8 cellular contexts compared by ENCODE assay signal in genomic region chr9:306907-307306, GRCh38.
A peak's percentile ranks its signal among the peaks of the same experiment; 100 is the strongest.
DNase-seq lines count a peak whose midpoint lies in the region; ATAC-seq and TF ChIP-seq lines count a peak whose summit lies in the region.

No MANE protein-coding gene starts in this region.

- peaks cover 50% of the 10 kb centered on the region for H3K36me3 Mint-ChIP-seq in central memory CD8-positive, alpha-beta T cell (ENCODE audit: insufficient read depth)

- 78 to 84% (median 79%) methylated on average over 7 of the region's 7 CpGs for WGBS in ovary, 3 donors

- H3K27ac Mint-ChIP-seq in central memory CD8-positive, alpha-beta T cell (ENCODE audit: low read depth) = no peak overlapping the region

- no peaks in the 10 kb centered on the region for H3K9me3 Mint-ChIP-seq in central memory CD8-positive, alpha-beta T cell

- H3K9me3 ChIP-seq in ovary = no peaks in the 10 kb centered on the region

- intact Hi-C loops in ovary (cut with DNase I) = no loop called here

- peak; percentile 10 for DNase-seq in GM20000 (ENCODE audit: low spot score)
- DNase-seq in T-helper 2 cell = peak in 3 of 5 experiments; percentile 32 to 65 (median 36)
- DNase-seq in central memory CD8-positive, alpha-beta T cell (ENCODE audit: low spot score in 2 of 2) = peak in 1 of 2 donors; percentile 27
- peak; percentile 34 for DNase-seq in stimulated activated CD4-positive, alpha-beta T cell treated with anti-CD3 and anti-CD28 coated beads, Interleukin-2, amount 100 ng/mL, for 4 hours (ENCODE audit: low read depth)
- no peak for DNase-seq in NCI-H226
- DNase-seq in ovary = no peak

- H3K4me3 Mint-ChIP-seq in central memory CD8-positive, alpha-beta T cell = no peak overlapping the region

- ATAC-seq in central memory CD8-positive, alpha-beta T cell (replicated peaks; ENCODE audit: extremely low read depth, poor library complexity, severe bottlenecking) = peak; percentile 43
- ATAC-seq in HG03571 (IDR thresholded peaks at IDR 0.05; ENCODE audit: unreplicated experiment) (no peak), HG02798 (IDR thresholded peaks at IDR 0.05; ENCODE audit: poor library complexity, unreplicated experiment) (no peak)

- H3K27me3 ChIP-seq in ovary = no peaks in the 10 kb centered on the region

- no peak for TF ChIP-seq POLR2A in ovary (IDR thresholded peaks at IDR 0.05)

- no peak for TF ChIP-seq EP300 in ovary (IDR thresholded peaks at IDR 0.05)

- no peaks in the 10 kb centered on the region for H3K36me3 ChIP-seq in ovary

- no peaks in the 10 kb centered on the region for H3K4me1 ChIP-seq in ovary (ENCODE audit: insufficient read depth)

- H3K27me3 Mint-ChIP-seq in central memory CD8-positive, alpha-beta T cell = no peaks in the 10 kb centered on the region

- no peak overlapping the region for H3K4me3 ChIP-seq in ovary

- no peak overlapping the region for H3K27ac ChIP-seq in ovary

- TF ChIP-seq CTCF in GM20000 (IDR thresholded peaks at IDR 0.05; ENCODE audit: extremely low read depth, missing control alignments) (peak; percentile 24), ovary (IDR thresholded peaks at IDR 0.05) (no peak)

- H3K4me1 Mint-ChIP-seq in central memory CD8-positive, alpha-beta T cell = no peaks in the 10 kb centered on the region

Comparison
In these comparisons a context has a peak if more than half of its experiments do, and no peak if none do; other contexts are left out.
1. DNase-seq: peak in GM20000 (single experiment), T-helper 2 cell (3 of 5) and stimulated activated CD4-positive, alpha-beta T cell treated with anti-CD3 and anti-CD28 coated beads, Interleukin-2, amount 100 ng/mL, for 4 hours (single experiment); none in NCI-H226 (single experiment) and ovary (0 of 5).